In the genomic region with DNA sequence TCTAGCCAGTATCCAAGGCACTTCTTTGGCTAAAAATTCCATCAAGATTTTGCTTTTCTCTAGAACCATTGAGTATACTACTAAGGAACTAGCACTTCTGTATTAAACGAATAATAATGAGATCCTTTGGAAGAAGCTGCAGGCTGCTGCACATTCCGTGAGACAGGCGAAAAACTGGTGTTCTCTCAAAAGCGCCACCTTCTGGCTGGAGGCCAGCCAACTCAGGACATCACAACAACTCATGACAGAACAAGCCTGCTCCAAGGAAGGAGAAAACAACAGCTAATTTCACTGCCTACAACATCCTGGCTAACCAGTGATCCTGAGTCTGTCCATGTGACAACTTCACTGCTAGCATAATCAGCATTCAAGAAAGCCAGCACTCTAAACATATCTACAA, we compare ENCODE assay signal across 8 cellular contexts.
DNase-seq lines count a peak whose midpoint lies in the region; ATAC-seq and TF ChIP-seq lines count a peak whose summit lies in the region.

No MANE protein-coding gene starts in this region.

- peak; percentile 58 for TF ChIP-seq CTCF in OCI-LY3 (IDR thresholded peaks at IDR 0.05; ENCODE audit: low read depth, low read length)

- peak; percentile 29 for DNase-seq in GM03348 (ENCODE audit: low spot score)
- DNase-seq in H4 (ENCODE audit: low spot score) = peak; percentile 67
- peak; percentile 16 for DNase-seq in cerebellar cortex (ENCODE audit: low spot score)
- DNase-seq in renal cortical epithelial cell (ENCODE audit: low read depth) = peak; percentile 18
- no peak for DNase-seq in NCI-H2081 treated with DMSO at 0.1 percent for 48 hours (lab: John Stamatoyannopoulos, UW)
- no peak for DNase-seq in DMS153 (lab: John Stamatoyannopoulos, UW)

- peak overlapping the region; percentile 54; the same call in 1 of the 2 replicates for H2AFZ ChIP-seq in OCI-LY3 (ENCODE audit: low read depth, low read length)

- H3K79me2 ChIP-seq in OCI-LY3 (ENCODE audit: low read length) = no peaks in the 10 kb centered on the region

- no peak overlapping the region for H3K4me3 ChIP-seq in OCI-LY3 (ENCODE audit: low read length)

- H3K9me3 ChIP-seq in OCI-LY3 (ENCODE audit: insufficient read depth, low read length) = no peaks in the 10 kb centered on the region

- no peaks in the 10 kb centered on the region for H4K20me1 ChIP-seq in OCI-LY3 (ENCODE audit: insufficient read depth, low read length)

- H3K4me2 ChIP-seq in OCI-LY3 (ENCODE audit: low read length) = no peak overlapping the region

- no peak overlapping the region for H3K27ac ChIP-seq in OCI-LY3 (ENCODE audit: low read length)

- H3K36me3 ChIP-seq in OCI-LY3 (replicated peaks; ENCODE audit: low read depth, low read length) = no peaks in the 10 kb centered on the region

- no peak overlapping the region for H3K9ac ChIP-seq in OCI-LY3 (ENCODE audit: low read length)

- no peaks in the 10 kb centered on the region for H3K27me3 ChIP-seq in OCI-LY3 (ENCODE audit: low read depth, low read length)

- no peaks in the 10 kb centered on the region for H3K4me1 ChIP-seq in OCI-LY3 (ENCODE audit: low read length)

- no peak for ATAC-seq in GM21723 (IDR thresholded peaks at IDR 0.05; ENCODE audit: unreplicated experiment)

Comparison
In these comparisons a context has a peak if more than half of its experiments do, and no peak if none do; other contexts are left out.
1. DNase-seq: peak in GM03348 (single experiment), H4 (single experiment), cerebellar cortex (single experiment) and renal cortical epithelial cell (single experiment); none in NCI-H2081 treated with DMSO at 0.1 percent for 48 hours (single experiment) and DMS153 (single experiment).